Comparison of ENCODE assay signal across 21 cellular contexts in genomic region chr3:182382112-182382857, GRCh38.
"Had no signal": no experiment of that assay in that cellular context is flagged by ENCODE, and none has a peak within 500 bp of the region (broad histone marks: within the 10 kb centered on the region; RNA-seq: fewer than 3 reads in every experiment).

No MANE protein-coding gene starts in this region.

- H3K36me3 ChIP-seq: brain microvascular endothelial cell, cardiac muscle cell, MG63 had no signal

- H3K27me3 ChIP-seq: brain microvascular endothelial cell, cardiac muscle cell had no signal

- H3K9me3 ChIP-seq: MG63 had no signal

- ATAC-seq: activated CD4-positive, alpha-beta T cell treated with anti-CD3 and anti-CD28 coated beads for 36 hours; activated T-helper 17 cell treated with anti-CD3 and anti-CD28 coated beads, Interleukin-2, amount 50 U/mL, for 72 hours had no signal

- H3K27ac ChIP-seq: brain microvascular endothelial cell, cardiac muscle cell, SK-N-MC, VCaP had no signal

- DNase-seq: activated CD4-positive, alpha-beta memory T cell treated with anti-CD3 and anti-CD28 coated beads, Interleukin-2, amount 10 ng/mL, durations not matched to agents 7 days and 5 days; activated CD4-positive, alpha-beta T cell treated with anti-CD3 and anti-CD28 coated beads for 36 hours; activated CD4-positive, alpha-beta T cell treated with anti-CD3 and anti-CD28 coated beads, Interleukin-2, amount 50 U/mL, for 1 hour; activated gamma-delta T cell; activated naive CD4-positive, alpha-beta T cell treated with anti-CD3 and anti-CD28 coated beads, Interleukin-2, amount 10 ng/mL, durations not matched to agents 7 days and 5 days; activated naive CD8-positive, alpha-beta T cell treated with anti-CD3 and anti-CD28 coated beads for 36 hours; activated T-cell treated with anti-CD3 and anti-CD28 coated beads for 4 hours; activated T-cell treated with anti-CD3 and anti-CD28 coated beads, Interleukin-2, amount 50 U/mL, for 48 hours; brain microvascular endothelial cell; KG1; MG63; NCI-H1105 treated with DMSO at 0.1 percent for 48 hours; NCI-H1436 treated with DMSO at 0.1 percent for 48 hours; NCI-H1930; NCI-H345; NCI-H510A treated with DMSO at 0.1 percent for 48 hours; T-helper 1 cell had no signal

- H3K4me3 ChIP-seq: cardiac muscle cell, MG63, SK-N-MC had no signal
